ENCODE assay signal across 1 cellular context in the genomic region with DNA sequence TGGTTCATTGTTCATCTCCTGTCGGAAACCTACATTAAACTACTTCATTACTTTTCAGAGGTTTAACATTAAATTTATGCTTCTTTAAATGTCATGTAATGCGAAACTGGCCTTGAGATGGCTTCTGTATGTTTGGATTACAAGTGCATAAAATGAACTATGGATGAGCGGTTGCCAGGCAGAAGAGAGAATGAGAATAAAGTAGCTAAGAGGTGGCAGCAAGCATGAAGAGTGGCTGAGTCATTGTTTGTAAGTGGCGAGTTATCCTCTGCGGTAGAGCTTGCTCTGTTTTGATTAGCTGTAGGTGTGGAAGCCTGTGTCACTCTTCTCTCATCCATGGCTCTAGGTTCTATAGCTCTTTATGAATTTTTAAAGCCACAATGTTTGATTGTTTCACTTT.
TF ChIP-seq lines count a peak whose summit lies in the region.

No MANE protein-coding gene starts in this region.

TF ChIP-seq in HepG2, 621 proteins besides CTCF, POLR2A, EP300 and RAD21 (continued from another document and continues in another):
- TF ChIP-seq, protein P1, sequence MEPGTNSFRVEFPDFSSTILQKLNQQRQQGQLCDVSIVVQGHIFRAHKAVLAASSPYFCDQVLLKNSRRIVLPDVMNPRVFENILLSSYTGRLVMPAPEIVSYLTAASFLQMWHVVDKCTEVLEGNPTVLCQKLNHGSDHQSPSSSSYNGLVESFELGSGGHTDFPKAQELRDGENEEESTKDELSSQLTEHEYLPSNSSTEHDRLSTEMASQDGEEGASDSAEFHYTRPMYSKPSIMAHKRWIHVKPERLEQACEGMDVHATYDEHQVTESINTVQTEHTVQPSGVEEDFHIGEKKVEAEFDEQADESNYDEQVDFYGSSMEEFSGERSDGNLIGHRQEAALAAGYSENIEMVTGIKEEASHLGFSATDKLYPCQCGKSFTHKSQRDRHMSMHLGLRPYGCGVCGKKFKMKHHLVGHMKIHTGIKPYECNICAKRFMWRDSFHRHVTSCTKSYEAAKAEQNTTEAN (CRISPR knock-in tag; conservative IDR thresholded peaks at IDR 0.05) = no peak
- TF ChIP-seq BHLHE40 (IDR thresholded peaks at IDR 0.05; ENCODE audit: low read length) (no peak), ZNF326 (CRISPR knock-in tag; IDR thresholded peaks at IDR 0.05; ENCODE audit: borderline replicate concordance) (no peak), MEIS2 (CRISPR knock-in tag; IDR thresholded peaks at IDR 0.05) (no peak), ZNF879 (CRISPR knock-in tag; IDR thresholded peaks at IDR 0.05) (no peak), NR2C2 (CRISPR knock-in tag; IDR thresholded peaks at IDR 0.05; ENCODE audit: borderline replicate concordance) (no peak), AGO2 (optimal IDR thresholded peaks at IDR 0.05; ENCODE audit: low read depth, low read length) (no peak), ZNF720 (CRISPR knock-in tag; IDR thresholded peaks at IDR 0.05) (no peak), TBP (CRISPR knock-in tag; IDR thresholded peaks at IDR 0.05) (no peak), SMAD3 (CRISPR knock-in tag; IDR thresholded peaks at IDR 0.05) (no peak), RFX5 (IDR thresholded peaks at IDR 0.05; ENCODE audit: low read depth, low read length) (peak; percentile 90), ZC3H13 (CRISPR knock-in tag; IDR thresholded peaks at IDR 0.05) (no peak), ZNF335 (CRISPR knock-in tag; IDR thresholded peaks at IDR 0.05) (no peak), HOXA3 (CRISPR knock-in tag; IDR thresholded peaks at IDR 0.05) (no peak), AGO1 (IDR thresholded peaks at IDR 0.05; ENCODE audit: low read depth, low read length, poor library complexity, severe bottlenecking) (no peak), ZNF101 (CRISPR knock-in tag; IDR thresholded peaks at IDR 0.05; ENCODE audit: borderline replicate concordance, low read depth) (no peak), SOX13 (IDR thresholded peaks at IDR 0.05) (no peak), SOX13 (CRISPR knock-in tag; conservative IDR thresholded peaks at IDR 0.05 in 1 of 2, IDR thresholded peaks at IDR 0.05 in 1 of 2) (peak in 1 of 2 experiments; percentile 29; a peak in 1 of 4 replicates), TOPORS (CRISPR knock-in tag; IDR thresholded peaks at IDR 0.05) (no peak), NFATC3 (CRISPR knock-in tag; IDR thresholded peaks at IDR 0.05) (no peak), PAX8 (CRISPR knock-in tag; IDR thresholded peaks at IDR 0.05; ENCODE audit: borderline replicate concordance) (no peak), REPIN1 (CRISPR knock-in tag; IDR thresholded peaks at IDR 0.05; ENCODE audit: borderline replicate concordance, low read depth) (no peak), ZNF550 (CRISPR knock-in tag; IDR thresholded peaks at IDR 0.05; ENCODE audit: borderline replicate concordance) (no peak), ZNF772 (CRISPR knock-in tag; IDR thresholded peaks at IDR 0.05) (no peak), FOXK2 (IDR thresholded peaks at IDR 0.05) (no peak), U2AF1 (optimal IDR thresholded peaks at IDR 0.05; ENCODE audit: low read depth, low read length) (no peak)
- TF ChIP-seq, protein P2, sequence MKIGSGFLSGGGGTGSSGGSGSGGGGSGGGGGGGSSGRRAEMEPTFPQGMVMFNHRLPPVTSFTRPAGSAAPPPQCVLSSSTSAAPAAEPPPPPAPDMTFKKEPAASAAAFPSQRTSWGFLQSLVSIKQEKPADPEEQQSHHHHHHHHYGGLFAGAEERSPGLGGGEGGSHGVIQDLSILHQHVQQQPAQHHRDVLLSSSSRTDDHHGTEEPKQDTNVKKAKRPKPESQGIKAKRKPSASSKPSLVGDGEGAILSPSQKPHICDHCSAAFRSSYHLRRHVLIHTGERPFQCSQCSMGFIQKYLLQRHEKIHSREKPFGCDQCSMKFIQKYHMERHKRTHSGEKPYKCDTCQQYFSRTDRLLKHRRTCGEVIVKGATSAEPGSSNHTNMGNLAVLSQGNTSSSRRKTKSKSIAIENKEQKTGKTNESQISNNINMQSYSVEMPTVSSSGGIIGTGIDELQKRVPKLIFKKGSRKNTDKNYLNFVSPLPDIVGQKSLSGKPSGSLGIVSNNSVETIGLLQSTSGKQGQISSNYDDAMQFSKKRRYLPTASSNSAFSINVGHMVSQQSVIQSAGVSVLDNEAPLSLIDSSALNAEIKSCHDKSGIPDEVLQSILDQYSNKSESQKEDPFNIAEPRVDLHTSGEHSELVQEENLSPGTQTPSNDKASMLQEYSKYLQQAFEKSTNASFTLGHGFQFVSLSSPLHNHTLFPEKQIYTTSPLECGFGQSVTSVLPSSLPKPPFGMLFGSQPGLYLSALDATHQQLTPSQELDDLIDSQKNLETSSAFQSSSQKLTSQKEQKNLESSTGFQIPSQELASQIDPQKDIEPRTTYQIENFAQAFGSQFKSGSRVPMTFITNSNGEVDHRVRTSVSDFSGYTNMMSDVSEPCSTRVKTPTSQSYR (CRISPR knock-in tag; IDR thresholded peaks at IDR 0.05; ENCODE audit: borderline replicate concordance) = no peak
- TF ChIP-seq, protein P3, sequence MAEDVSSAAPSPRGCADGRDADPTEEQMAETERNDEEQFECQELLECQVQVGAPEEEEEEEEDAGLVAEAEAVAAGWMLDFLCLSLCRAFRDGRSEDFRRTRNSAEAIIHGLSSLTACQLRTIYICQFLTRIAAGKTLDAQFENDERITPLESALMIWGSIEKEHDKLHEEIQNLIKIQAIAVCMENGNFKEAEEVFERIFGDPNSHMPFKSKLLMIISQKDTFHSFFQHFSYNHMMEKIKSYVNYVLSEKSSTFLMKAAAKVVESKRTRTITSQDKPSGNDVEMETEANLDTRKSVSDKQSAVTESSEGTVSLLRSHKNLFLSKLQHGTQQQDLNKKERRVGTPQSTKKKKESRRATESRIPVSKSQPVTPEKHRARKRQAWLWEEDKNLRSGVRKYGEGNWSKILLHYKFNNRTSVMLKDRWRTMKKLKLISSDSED (CRISPR knock-in tag; IDR thresholded peaks at IDR 0.05) = no peak
- TF ChIP-seq, protein P4, sequence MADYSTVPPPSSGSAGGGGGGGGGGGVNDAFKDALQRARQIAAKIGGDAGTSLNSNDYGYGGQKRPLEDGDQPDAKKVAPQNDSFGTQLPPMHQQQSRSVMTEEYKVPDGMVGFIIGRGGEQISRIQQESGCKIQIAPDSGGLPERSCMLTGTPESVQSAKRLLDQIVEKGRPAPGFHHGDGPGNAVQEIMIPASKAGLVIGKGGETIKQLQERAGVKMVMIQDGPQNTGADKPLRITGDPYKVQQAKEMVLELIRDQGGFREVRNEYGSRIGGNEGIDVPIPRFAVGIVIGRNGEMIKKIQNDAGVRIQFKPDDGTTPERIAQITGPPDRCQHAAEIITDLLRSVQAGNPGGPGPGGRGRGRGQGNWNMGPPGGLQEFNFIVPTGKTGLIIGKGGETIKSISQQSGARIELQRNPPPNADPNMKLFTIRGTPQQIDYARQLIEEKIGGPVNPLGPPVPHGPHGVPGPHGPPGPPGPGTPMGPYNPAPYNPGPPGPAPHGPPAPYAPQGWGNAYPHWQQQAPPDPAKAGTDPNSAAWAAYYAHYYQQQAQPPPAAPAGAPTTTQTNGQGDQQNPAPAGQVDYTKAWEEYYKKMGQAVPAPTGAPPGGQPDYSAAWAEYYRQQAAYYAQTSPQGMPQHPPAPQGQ (CRISPR knock-in tag; IDR thresholded peaks at IDR 0.05; ENCODE audit: borderline replicate concordance) = no peak
- TF ChIP-seq, protein P5, sequence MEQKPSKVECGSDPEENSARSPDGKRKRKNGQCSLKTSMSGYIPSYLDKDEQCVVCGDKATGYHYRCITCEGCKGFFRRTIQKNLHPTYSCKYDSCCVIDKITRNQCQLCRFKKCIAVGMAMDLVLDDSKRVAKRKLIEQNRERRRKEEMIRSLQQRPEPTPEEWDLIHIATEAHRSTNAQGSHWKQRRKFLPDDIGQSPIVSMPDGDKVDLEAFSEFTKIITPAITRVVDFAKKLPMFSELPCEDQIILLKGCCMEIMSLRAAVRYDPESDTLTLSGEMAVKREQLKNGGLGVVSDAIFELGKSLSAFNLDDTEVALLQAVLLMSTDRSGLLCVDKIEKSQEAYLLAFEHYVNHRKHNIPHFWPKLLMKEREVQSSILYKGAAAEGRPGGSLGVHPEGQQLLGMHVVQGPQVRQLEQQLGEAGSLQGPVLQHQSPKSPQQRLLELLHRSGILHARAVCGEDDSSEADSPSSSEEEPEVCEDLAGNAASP (CRISPR knock-in tag; IDR thresholded peaks at IDR 0.05; ENCODE audit: borderline replicate concordance) = no peak
- TF ChIP-seq, protein P6, sequence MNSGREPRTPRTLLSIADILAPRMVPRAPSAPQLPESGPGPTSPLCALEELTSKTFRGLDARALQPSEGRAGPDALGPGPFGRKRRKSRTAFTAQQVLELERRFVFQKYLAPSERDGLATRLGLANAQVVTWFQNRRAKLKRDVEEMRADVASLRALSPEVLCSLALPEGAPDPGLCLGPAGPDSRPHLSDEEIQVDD (CRISPR knock-in tag; IDR thresholded peaks at IDR 0.05; ENCODE audit: borderline replicate concordance) = no peak
- TF ChIP-seq, protein P7, sequence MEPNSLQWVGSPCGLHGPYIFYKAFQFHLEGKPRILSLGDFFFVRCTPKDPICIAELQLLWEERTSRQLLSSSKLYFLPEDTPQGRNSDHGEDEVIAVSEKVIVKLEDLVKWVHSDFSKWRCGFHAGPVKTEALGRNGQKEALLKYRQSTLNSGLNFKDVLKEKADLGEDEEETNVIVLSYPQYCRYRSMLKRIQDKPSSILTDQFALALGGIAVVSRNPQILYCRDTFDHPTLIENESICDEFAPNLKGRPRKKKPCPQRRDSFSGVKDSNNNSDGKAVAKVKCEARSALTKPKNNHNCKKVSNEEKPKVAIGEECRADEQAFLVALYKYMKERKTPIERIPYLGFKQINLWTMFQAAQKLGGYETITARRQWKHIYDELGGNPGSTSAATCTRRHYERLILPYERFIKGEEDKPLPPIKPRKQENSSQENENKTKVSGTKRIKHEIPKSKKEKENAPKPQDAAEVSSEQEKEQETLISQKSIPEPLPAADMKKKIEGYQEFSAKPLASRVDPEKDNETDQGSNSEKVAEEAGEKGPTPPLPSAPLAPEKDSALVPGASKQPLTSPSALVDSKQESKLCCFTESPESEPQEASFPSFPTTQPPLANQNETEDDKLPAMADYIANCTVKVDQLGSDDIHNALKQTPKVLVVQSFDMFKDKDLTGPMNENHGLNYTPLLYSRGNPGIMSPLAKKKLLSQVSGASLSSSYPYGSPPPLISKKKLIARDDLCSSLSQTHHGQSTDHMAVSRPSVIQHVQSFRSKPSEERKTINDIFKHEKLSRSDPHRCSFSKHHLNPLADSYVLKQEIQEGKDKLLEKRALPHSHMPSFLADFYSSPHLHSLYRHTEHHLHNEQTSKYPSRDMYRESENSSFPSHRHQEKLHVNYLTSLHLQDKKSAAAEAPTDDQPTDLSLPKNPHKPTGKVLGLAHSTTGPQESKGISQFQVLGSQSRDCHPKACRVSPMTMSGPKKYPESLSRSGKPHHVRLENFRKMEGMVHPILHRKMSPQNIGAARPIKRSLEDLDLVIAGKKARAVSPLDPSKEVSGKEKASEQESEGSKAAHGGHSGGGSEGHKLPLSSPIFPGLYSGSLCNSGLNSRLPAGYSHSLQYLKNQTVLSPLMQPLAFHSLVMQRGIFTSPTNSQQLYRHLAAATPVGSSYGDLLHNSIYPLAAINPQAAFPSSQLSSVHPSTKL (CRISPR knock-in tag; IDR thresholded peaks at IDR 0.05) = peak; percentile 19; the same call in 1 of the 2 replicates
- TF ChIP-seq, protein P8, sequence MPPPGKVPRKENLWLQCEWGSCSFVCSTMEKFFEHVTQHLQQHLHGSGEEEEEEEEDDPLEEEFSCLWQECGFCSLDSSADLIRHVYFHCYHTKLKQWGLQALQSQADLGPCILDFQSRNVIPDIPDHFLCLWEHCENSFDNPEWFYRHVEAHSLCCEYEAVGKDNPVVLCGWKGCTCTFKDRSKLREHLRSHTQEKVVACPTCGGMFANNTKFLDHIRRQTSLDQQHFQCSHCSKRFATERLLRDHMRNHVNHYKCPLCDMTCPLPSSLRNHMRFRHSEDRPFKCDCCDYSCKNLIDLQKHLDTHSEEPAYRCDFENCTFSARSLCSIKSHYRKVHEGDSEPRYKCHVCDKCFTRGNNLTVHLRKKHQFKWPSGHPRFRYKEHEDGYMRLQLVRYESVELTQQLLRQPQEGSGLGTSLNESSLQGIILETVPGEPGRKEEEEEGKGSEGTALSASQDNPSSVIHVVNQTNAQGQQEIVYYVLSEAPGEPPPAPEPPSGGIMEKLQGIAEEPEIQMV (CRISPR knock-in tag; IDR thresholded peaks at IDR 0.05; ENCODE audit: low read depth) = no peak
- TF ChIP-seq, protein P9, sequence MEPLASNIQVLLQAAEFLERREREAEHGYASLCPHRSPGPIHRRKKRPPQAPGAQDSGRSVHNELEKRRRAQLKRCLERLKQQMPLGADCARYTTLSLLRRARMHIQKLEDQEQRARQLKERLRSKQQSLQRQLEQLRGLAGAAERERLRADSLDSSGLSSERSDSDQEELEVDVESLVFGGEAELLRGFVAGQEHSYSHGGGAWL (CRISPR knock-in tag; IDR thresholded peaks at IDR 0.05) = no peak
- TF ChIP-seq, protein P10, sequence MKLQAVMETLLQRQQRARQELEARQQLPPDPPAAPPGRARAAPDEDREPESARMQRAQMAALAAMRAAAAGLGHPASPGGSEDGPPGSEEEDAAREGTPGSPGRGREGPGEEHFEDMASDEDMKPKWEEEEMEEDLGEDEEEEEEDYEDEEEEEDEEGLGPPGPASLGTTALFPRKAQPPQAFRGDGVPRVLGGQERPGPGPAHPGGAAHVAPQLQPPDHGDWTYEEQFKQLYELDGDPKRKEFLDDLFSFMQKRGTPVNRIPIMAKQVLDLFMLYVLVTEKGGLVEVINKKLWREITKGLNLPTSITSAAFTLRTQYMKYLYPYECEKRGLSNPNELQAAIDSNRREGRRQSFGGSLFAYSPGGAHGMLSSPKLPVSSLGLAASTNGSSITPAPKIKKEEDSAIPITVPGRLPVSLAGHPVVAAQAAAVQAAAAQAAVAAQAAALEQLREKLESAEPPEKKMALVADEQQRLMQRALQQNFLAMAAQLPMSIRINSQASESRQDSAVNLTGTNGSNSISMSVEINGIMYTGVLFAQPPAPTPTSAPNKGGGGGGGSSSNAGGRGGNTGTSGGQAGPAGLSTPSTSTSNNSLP (IDR thresholded peaks at IDR 0.05; ENCODE audit: low read depth, low read length) = no peak
- TF ChIP-seq, protein P11, sequence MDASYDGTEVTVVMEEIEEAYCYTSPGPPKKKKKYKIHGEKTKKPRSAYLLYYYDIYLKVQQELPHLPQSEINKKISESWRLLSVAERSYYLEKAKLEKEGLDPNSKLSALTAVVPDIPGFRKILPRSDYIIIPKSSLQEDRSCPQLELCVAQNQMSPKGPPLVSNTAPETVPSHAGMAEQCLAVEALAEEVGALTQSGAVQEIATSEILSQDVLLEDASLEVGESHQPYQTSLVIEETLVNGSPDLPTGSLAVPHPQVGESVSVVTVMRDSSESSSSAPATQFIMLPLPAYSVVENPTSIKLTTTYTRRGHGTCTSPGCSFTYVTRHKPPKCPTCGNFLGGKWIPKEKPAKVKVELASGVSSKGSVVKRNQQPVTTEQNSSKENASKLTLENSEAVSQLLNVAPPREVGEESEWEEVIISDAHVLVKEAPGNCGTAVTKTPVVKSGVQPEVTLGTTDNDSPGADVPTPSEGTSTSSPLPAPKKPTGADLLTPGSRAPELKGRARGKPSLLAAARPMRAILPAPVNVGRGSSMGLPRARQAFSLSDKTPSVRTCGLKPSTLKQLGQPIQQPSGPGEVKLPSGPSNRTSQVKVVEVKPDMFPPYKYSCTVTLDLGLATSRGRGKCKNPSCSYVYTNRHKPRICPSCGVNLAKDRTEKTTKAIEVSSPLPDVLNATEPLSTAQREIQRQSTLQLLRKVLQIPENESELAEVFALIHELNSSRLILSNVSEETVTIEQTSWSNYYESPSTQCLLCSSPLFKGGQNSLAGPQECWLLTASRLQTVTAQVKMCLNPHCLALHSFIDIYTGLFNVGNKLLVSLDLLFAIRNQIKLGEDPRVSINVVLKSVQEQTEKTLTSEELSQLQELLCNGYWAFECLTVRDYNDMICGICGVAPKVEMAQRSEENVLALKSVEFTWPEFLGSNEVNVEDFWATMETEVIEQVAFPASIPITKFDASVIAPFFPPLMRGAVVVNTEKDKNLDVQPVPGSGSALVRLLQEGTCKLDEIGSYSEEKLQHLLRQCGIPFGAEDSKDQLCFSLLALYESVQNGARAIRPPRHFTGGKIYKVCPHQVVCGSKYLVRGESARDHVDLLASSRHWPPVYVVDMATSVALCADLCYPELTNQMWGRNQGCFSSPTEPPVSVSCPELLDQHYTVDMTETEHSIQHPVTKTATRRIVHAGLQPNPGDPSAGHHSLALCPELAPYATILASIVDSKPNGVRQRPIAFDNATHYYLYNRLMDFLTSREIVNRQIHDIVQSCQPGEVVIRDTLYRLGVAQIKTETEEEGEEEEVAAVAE (CRISPR knock-in tag; IDR thresholded peaks at IDR 0.05; ENCODE audit: borderline replicate concordance) = no peak
